In the genomic region with DNA sequence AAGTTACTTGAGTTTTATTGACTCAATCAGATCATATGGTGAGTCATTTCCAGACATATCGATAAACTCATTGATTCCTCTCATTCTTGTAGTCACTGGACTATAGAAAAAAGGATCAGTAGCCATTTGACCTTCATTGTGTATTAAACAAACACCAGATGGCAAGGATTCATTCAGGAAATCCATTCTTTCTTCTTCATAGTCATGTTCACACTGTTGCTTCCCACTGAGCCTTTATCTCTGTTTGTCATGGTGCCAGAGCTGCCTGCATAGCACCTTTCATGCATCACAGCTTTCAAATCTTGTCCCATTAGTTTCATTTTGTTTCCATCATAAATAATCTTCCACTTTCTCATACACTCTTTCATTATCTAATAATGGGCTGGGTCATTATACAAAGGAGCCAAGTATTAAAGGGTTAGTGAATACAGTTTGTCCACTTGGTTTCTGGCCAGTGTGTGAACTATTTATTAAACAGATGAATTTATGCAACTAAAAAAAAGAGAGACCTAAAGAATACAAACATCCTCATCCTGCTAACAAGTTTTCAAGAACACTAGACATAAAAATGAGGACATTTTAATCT, we compare ENCODE assay signal across 13 cellular contexts.
DNase-seq lines count a peak whose midpoint lies in the region; ATAC-seq and TF ChIP-seq lines count a peak whose summit lies in the region.
"Had no signal": no experiment of that assay in that cellular context is flagged by ENCODE, and none has a peak within 500 bp of the region (broad histone marks: within the 10 kb centered on the region; RNA-seq: fewer than 3 reads in every experiment).

No MANE protein-coding gene starts in this region.

- no peak overlapping the region for H3K4me3 ChIP-seq in astrocyte of the spinal cord (ENCODE audit: low read depth, low read length)
- H3K4me3 ChIP-seq: colonic mucosa, SK-N-MC, tibial artery had no signal

- DNase-seq in NCI-H1694 (lab: John Stamatoyannopoulos, UW): peak; percentile 15
- DNase-seq in NCI-H1694 treated with DMSO at 0.1 percent for 48 hours (lab: John Stamatoyannopoulos, UW): no peak
- peak; percentile 27 for DNase-seq in NCI-H2171 (lab: John Stamatoyannopoulos, UW)
- DNase-seq in astrocyte of the spinal cord (ENCODE audit: low read depth, low spot score): peak; percentile 55
- peak; percentile 44 for DNase-seq in renal cortical epithelial cell (ENCODE audit: low read depth)
- no peak for DNase-seq in iPS-NIHi7 (ENCODE audit: extremely low spot score)
- DNase-seq in activated CD8-positive, alpha-beta memory T cell treated with anti-CD3 and anti-CD28 coated beads, Interleukin-2, amount 50 U/mL, for 48 hours: no peak
- DNase-seq: 8988T, Calu3, colonic mucosa, tibial artery had no signal

- in situ Hi-C loops in astrocyte of the spinal cord (cut with HindIII; ENCODE audit: low sequenced_read_pairs): no loop called here

- no peak for ATAC-seq in GM21360 (IDR thresholded peaks at IDR 0.05; ENCODE audit: unreplicated experiment)

- TF ChIP-seq CTCF in astrocyte of the spinal cord (IDR thresholded peaks at IDR 0.05; ENCODE audit: low read depth, low read length): no peak

Comparison
In these comparisons a context has a peak if more than half of its experiments do, and no peak if none do; other contexts are left out.
1. DNase-seq: peak in NCI-H1694 (single experiment), NCI-H2171 (single experiment), astrocyte of the spinal cord (single experiment) and renal cortical epithelial cell (single experiment); none in NCI-H1694 treated with DMSO at 0.1 percent for 48 hours (single experiment), iPS-NIHi7 (single experiment) and activated CD8-positive, alpha-beta memory T cell treated with anti-CD3 and anti-CD28 coated beads, Interleukin-2, amount 50 U/mL, for 48 hours (single experiment).